20 cellular contexts compared by ENCODE assay signal in genomic region chr9:106677374-106677773, GRCh38.
DNase-seq lines count a peak whose midpoint lies in the region; ATAC-seq, FAIRE-seq and TF ChIP-seq lines count a peak whose summit lies in the region.
"Had no signal": no experiment of that assay in that cellular context is flagged by ENCODE, and none has a peak within 500 bp of the region (broad histone marks: within the 10 kb centered on the region; RNA-seq: fewer than 3 reads in every experiment).

No MANE protein-coding gene starts in this region.

- H3K23me2 ChIP-seq in H1 (ENCODE audit: low read depth, low read length) = no peaks in the 10 kb centered on the region; the same call in 1 of the 2 replicates

- H2BK120ac ChIP-seq in H1 (replicated peaks; ENCODE audit: low read depth, low read length) (no peak overlapping the region), mesendoderm (ENCODE audit: low read depth, low read length) (no peak overlapping the region)

- no peak for FAIRE-seq in H1 (lab: Jason Lieb, UNC)
- FAIRE-seq: GM12892, GM18507, HepG2 had no signal

- no peak for TF ChIP-seq POLR2A in H1 (IDR thresholded peaks at IDR 0.05; ENCODE audit: control extremely low read depth in 1 of 2, low read depth in 2 of 2, low read length in 2 of 2)

- H2BK12ac ChIP-seq in H1 (ENCODE audit: low read depth, low read length) = no peak overlapping the region

- peak overlapping the region; percentile 65 for H3K27ac ChIP-seq in HUES48 (ENCODE audit: low read depth, low read length)
- H3K27ac ChIP-seq in H1 (ENCODE audit: low read depth, low read length) = no peak overlapping the region
- H3K27ac ChIP-seq in mesendoderm (ENCODE audit: low read depth, low read length) = no peak overlapping the region
- H3K27ac ChIP-seq: GM23248 had no signal

- H3K79me1 ChIP-seq in H1 (ENCODE audit: low read depth, low read length) = no peaks in the 10 kb centered on the region
- H3K79me1 ChIP-seq in mesendoderm (ENCODE audit: low read length) = no peaks in the 10 kb centered on the region

- no peak for TF ChIP-seq RAD21 in H1 (IDR thresholded peaks at IDR 0.05 in 1 of 2, conservative IDR thresholded peaks at IDR 0.05 in 1 of 2; ENCODE audit: low read depth in 2 of 2, low read length in 2 of 2)

- TF ChIP-seq CTCF in H1 (IDR thresholded peaks at IDR 0.05; ENCODE audit: control extremely low read depth in 1 of 3, insufficient read depth in 1 of 3, low read depth in 1 of 3, low read length in 3 of 3) = no peak

- H3K9me3 ChIP-seq in HUES48 (ENCODE audit: control insufficient read depth, insufficient read depth, low read length) = no peaks in the 10 kb centered on the region
- H3K9me3 ChIP-seq in H1 (ENCODE audit: insufficient read depth in 2 of 2, low read depth in 1 of 2, low read length in 1 of 2) = no peaks in the 10 kb centered on the region
- H3K9me3 ChIP-seq: BE2C had no signal

- peak overlapping the region in 1 of 2 experiments; percentile 53; a peak in 1 of 4 replicates for H3K4me2 ChIP-seq in H1 (ENCODE audit: insufficient read depth in 1 of 2, low read depth in 2 of 2, low read length in 2 of 2)
- H3K4me2 ChIP-seq in mesendoderm (ENCODE audit: low read length) = no peak overlapping the region

- H2BK15ac ChIP-seq in H1 (ENCODE audit: low read length) (no peak overlapping the region), mesendoderm (replicated peaks; ENCODE audit: low read depth) (no peak overlapping the region)

- H4K91ac ChIP-seq in H1 (replicated peaks; ENCODE audit: insufficient read length, low read length) = no peak overlapping the region

- WGBS in H1 (ENCODE audit: extremely low coverage in 1 of 2, insufficient coverage in 1 of 2, insufficient read length in 1 of 2, insufficient replicate concordance in 2 of 2, low coverage in 1 of 2, low lambda C conversion rate in 2 of 2, missing lambda C conversion rate in 1 of 2), 2 experiments = 82% methylated on average over 5 of the region's 5 CpGs; no CpG with 5 or more reads in 1 of the 2 experiments
- no CpG with 5 or more reads among the region's 5 CpGs for WGBS in mesendoderm (ENCODE audit: extremely low coverage, insufficient coverage, low lambda C conversion rate)

- peak overlapping the region; percentile 71 for H3K14ac ChIP-seq in H1 (ENCODE audit: insufficient read length)

- H2BK5ac ChIP-seq in H1 (ENCODE audit: low read depth, low read length) (peak overlapping the region; percentile 5; the same call in 1 of the 2 replicates), mesendoderm (ENCODE audit: low read length) (no peak overlapping the region)

- peak in 1 of 2 experiments; percentile 44 for DNase-seq in H1 (ENCODE audit: low read depth in 1 of 2, low spot score in 2 of 2)
- DNase-seq in mesendoderm = peak; percentile 9
- DNase-seq in G401 (ENCODE audit: low spot score) = no peak
- no peak for DNase-seq in HUDEP-2 (lab: John Stamatoyannopoulos, UW; ENCODE audit: unreplicated experiment in 76 of 76)
- DNase-seq: ACHN; BE2C; C1 segment of cervical spinal cord; CD4-positive, CD25-positive, alpha-beta regulatory T cell; CD8-positive, alpha-beta memory T cell; COR-L47; DMS 273 treated with DMSO at 0.1 percent for 48 hours; GDM1; GM23248; H7; KG1 had no signal

- in situ Hi-C loops in G401 (cut with HindIII; ENCODE audit: low sequenced_read_pairs) = no loop called here

- peaks cover 21% of the 10 kb centered on the region for H3K4me1 ChIP-seq in HUES48 (ENCODE audit: control insufficient read depth, insufficient read depth, low read length)
- H3K4me1 ChIP-seq in H1 (replicated peaks in 1 of 4; ENCODE audit: control insufficient read depth in 3 of 4, insufficient read depth in 4 of 4, low read length in 3 of 4) = peaks cover 0 to 14% (median 11%) of the 10 kb centered on the region in 4 experiments; a peak in 6 of 7 replicates
- no peaks in the 10 kb centered on the region for H3K4me1 ChIP-seq in mesendoderm (ENCODE audit: control insufficient read depth, low read depth, low read length)
- H3K4me1 ChIP-seq: BE2C had no signal

- H3K4me3 ChIP-seq in HUES48 (ENCODE audit: low read depth, low read length) = no peak overlapping the region
- H3K4me3 ChIP-seq in H1 (ENCODE audit: extremely low read depth in 1 of 4, insufficient read depth in 2 of 4, low read depth in 3 of 4, low read length in 4 of 4) = no peak overlapping the region
- H3K4me3 ChIP-seq in mesendoderm (ENCODE audit: low read length) = no peak overlapping the region
- H3K4me3 ChIP-seq: GM23248 had no signal

- H3K4ac ChIP-seq in H1 (replicated peaks; ENCODE audit: insufficient read length, low read depth, low read length) (no peak overlapping the region), mesendoderm (ENCODE audit: low read depth, low read length) (no peak overlapping the region)

- no peak overlapping the region for H3K9ac ChIP-seq in HUES48 (ENCODE audit: low read depth, low read length)
- no peak overlapping the region for H3K9ac ChIP-seq in H1 (replicated peaks in 1 of 4; ENCODE audit: extremely low read depth in 1 of 4, low read depth in 3 of 4, low read length in 3 of 4)
- no peak overlapping the region for H3K9ac ChIP-seq in mesendoderm (ENCODE audit: low read length)
- H3K9ac ChIP-seq: GM23248 had no signal

- H4K8ac ChIP-seq in H1 (ENCODE audit: extremely low read depth, insufficient read depth, low read length) (no peak overlapping the region), mesendoderm (ENCODE audit: low read depth, low read length) (no peak overlapping the region)

- POLR2A ChIA-PET in H1 (lab: Charles Lee; ENCODE audit: partially characterized antibody) = no interaction called here

- H3K56ac ChIP-seq in H1 (replicated peaks; ENCODE audit: insufficient read length, low read depth, low read length) = no peak overlapping the region
- no peak overlapping the region for H3K56ac ChIP-seq in mesendoderm (ENCODE audit: low read length)

- H3K36me3 ChIP-seq in HUES48 (ENCODE audit: control insufficient read depth, insufficient read depth, low read length) = no peaks in the 10 kb centered on the region
- no peaks in the 10 kb centered on the region for H3K36me3 ChIP-seq in H1 (ENCODE audit: control insufficient read depth in 2 of 4, insufficient read depth in 4 of 4, low read length in 3 of 4)
- H3K36me3 ChIP-seq in mesendoderm (ENCODE audit: control insufficient read depth, insufficient read depth, low read length) = no peaks in the 10 kb centered on the region
- H3K36me3 ChIP-seq: BE2C had no signal

- no peaks in the 10 kb centered on the region for H3K27me3 ChIP-seq in HUES48 (ENCODE audit: control insufficient read depth, insufficient read depth, low read length)
- no peaks in the 10 kb centered on the region for H3K27me3 ChIP-seq in H1 (replicated peaks in 1 of 4; ENCODE audit: control insufficient read depth in 3 of 4, extremely low read depth in 1 of 4, insufficient read depth in 3 of 4, low read length in 3 of 4)
- no peaks in the 10 kb centered on the region for H3K27me3 ChIP-seq in mesendoderm (ENCODE audit: insufficient read depth, low read length, poor library complexity)
- H3K27me3 ChIP-seq: BE2C had no signal

- no peak overlapping the region for H2AK5ac ChIP-seq in H1 (ENCODE audit: low read depth, low read length)
- no peak overlapping the region for H2AK5ac ChIP-seq in mesendoderm (ENCODE audit: low read length)

- H2AFZ ChIP-seq in H1 (ENCODE audit: low read length) = 0 out of 2 replicates have a peak overlapping the region, but pooled peaks have one; percentile 29
- H2AFZ ChIP-seq: GM23248 had no signal

- no peak overlapping the region for H3K23ac ChIP-seq in H1 (ENCODE audit: insufficient read length)
- no peak overlapping the region for H3K23ac ChIP-seq in mesendoderm (ENCODE audit: low read length)

- CTCF ChIA-PET in H1 (lab: Charles Lee; ENCODE audit: partially characterized antibody) = interaction anchor here (0.6 to 1.2 kb wide), 4 partner anchors 28 to 393 kb away, joined by 3 to 4 read pairs (median 4); no protein-coding TSS in a partner anchor

- no peak for ATAC-seq in HG03175 (IDR thresholded peaks at IDR 0.05; ENCODE audit: unreplicated experiment)
- ATAC-seq: HepG2 had no signal

- H3K18ac ChIP-seq in H1 (ENCODE audit: extremely low read depth, low read length) (no peak overlapping the region), mesendoderm (ENCODE audit: low read length) (no peak overlapping the region)

- H4K5ac ChIP-seq in H1 (ENCODE audit: insufficient read length, low read depth, low read length) (no peak overlapping the region), mesendoderm (ENCODE audit: low read length) (no peak overlapping the region)

- no peaks in the 10 kb centered on the region for H4K20me1 ChIP-seq in H1 (replicated peaks in 1 of 2; ENCODE audit: control insufficient read depth in 1 of 2, insufficient read depth in 2 of 2, low read length in 2 of 2)

- no peak overlapping the region for H2BK20ac ChIP-seq in H1 (ENCODE audit: low read length)

- no peaks in the 10 kb centered on the region for H3K79me2 ChIP-seq in H1 (ENCODE audit: control insufficient read depth in 1 of 2, insufficient read depth in 2 of 2, low read length in 2 of 2)
- no peaks in the 10 kb centered on the region for H3K79me2 ChIP-seq in mesendoderm (ENCODE audit: control insufficient read depth, insufficient read depth, low read length)

- no peak for TF ChIP-seq EP300 in H1 (IDR thresholded peaks at IDR 0.05; ENCODE audit: borderline replicate concordance in 1 of 2, low read depth in 2 of 2, low read length in 2 of 2)

TF ChIP-seq in H1, 55 proteins besides CTCF, POLR2A, EP300 and RAD21:
- TF ChIP-seq CHD1 (IDR thresholded peaks at IDR 0.05; ENCODE audit: low read depth, low read length) (no peak), SP4 (IDR thresholded peaks at IDR 0.05; ENCODE audit: low read length) (no peak), PHF8 (conservative IDR thresholded peaks at IDR 0.05; ENCODE audit: low read depth, low read length) (no peak)
